ENCODE assay signal across 15 cellular contexts in the genomic region with DNA sequence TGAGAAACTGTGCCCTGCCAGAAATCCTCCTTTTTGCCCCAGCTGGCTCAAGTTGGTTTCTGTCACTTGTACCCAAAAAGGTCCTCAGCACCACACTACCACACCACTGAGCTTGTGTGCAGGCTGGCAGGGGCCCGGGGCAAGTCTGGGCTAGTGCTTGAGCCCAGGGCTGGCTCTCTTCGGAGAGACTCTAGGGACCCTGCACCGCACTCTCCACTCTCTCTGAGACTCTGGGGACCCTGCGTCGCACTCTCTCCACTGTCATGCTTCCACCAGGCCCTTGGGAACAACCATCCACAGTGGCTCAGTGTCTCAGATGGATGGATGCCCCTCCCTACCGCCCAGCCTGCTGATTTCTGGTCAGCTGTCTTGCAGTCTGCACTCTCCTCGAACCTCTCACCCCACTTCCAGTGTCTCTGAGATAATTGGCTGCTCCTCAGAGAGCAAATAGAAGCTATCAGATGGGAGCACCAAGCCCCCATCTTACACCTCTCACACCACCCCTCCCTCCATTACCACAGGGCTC. TPM values are rescaled to one million over a fixed set of nuclear protein-coding genes. Genes with fewer than 3 reads are reported as not detected.
DNase-seq lines count a peak whose midpoint lies in the region; ATAC-seq, FAIRE-seq and TF ChIP-seq lines count a peak whose summit lies in the region.
"Had no signal": no experiment of that assay in that cellular context is flagged by ENCODE, and none has a peak within 500 bp of the region (broad histone marks: within the 10 kb centered on the region; RNA-seq: fewer than 3 reads in every experiment).

No MANE protein-coding gene starts in this region.

- H2BK12ac ChIP-seq in neuronal stem cell (ENCODE audit: low read length): no peak overlapping the region

- no peak overlapping the region for H4K8ac ChIP-seq in neuronal stem cell (ENCODE audit: low read depth, low read length)

- H3K4me1 Mint-ChIP-seq in activated CD4-positive, alpha-beta T cell treated with anti-CD3 and anti-CD28 coated beads, Interleukin-2, amount 10 ng/mL, durations not matched to agents 24 days and 14 days: peaks cover 26% of the 10 kb centered on the region

- in situ Hi-C loops in GM12878 (cut with MboI): no loop called here

- FAIRE-seq in GM12878 (lab: Jason Lieb, UNC) (no peak), small intestine (lab: Jason Lieb, UNC) (no peak), RCC 7860 (lab: Jason Lieb, UNC) (no peak)

- POLR2A ChIA-PET in GM12878 (lab: Charles Lee): no interaction called here

- TF ChIP-seq EP300 in GM12878 (IDR thresholded peaks at IDR 0.05; ENCODE audit: borderline replicate concordance in 1 of 2, control insufficient read depth in 1 of 2, low read depth in 2 of 2, low read length in 2 of 2): no peak

- no peak overlapping the region for H3K27ac Mint-ChIP-seq in activated CD4-positive, alpha-beta T cell treated with anti-CD3 and anti-CD28 coated beads, Interleukin-2, amount 10 ng/mL, durations not matched to agents 24 days and 14 days

- H3K9ac ChIP-seq in GM12878 (ENCODE audit: control insufficient read depth, insufficient read depth, low read length) (no peak overlapping the region), neuronal stem cell (ENCODE audit: low read depth, low read length, poor library complexity) (no peak overlapping the region)
- H3K9ac ChIP-seq: SK-N-SH had no signal

- H3K36me3 ChIP-seq in GM12878 (ENCODE audit: control insufficient read depth in 2 of 2, insufficient read depth in 2 of 2, low read length in 1 of 2): 0 out of 4 replicates have a peak, but pooled peaks cover 0 to 4% of the 10 kb centered on the region in 2 experiments
- peaks cover 0 to 17% of the 10 kb centered on the region in 2 donors for H3K36me3 ChIP-seq in neuronal stem cell (replicated peaks in 1 of 2; ENCODE audit: control insufficient read depth in 2 of 2, insufficient read depth in 2 of 2, low read length in 2 of 2)
- H3K36me3 ChIP-seq in small intestine (ENCODE audit: control insufficient read depth in 2 of 2, insufficient read depth in 2 of 2, low read length in 2 of 2): no peaks in the 10 kb centered on the region
- H3K36me3 ChIP-seq: esophagus muscularis mucosa had no signal

- intact Hi-C loops in activated CD4-positive, alpha-beta T cell treated with anti-CD3 and anti-CD28 coated beads, Interleukin-2, amount 10 ng/mL, durations not matched to agents 24 days and 14 days (cut with micrococcal nuclease): no loop called here
- intact Hi-C loops in GM12878 (cut with micrococcal nuclease; ENCODE audit: unreplicated experiment): loop anchor here (10.0 kb wide), 1 partner anchor 232 kb away; a partner anchor contains a TSS

- peak overlapping the region; percentile 2 for H2BK120ac ChIP-seq in neuronal stem cell (ENCODE audit: low read depth, low read length)

- DNase-seq in activated CD4-positive, alpha-beta T cell treated with anti-CD3 and anti-CD28 coated beads, Interleukin-2, amount 10 ng/mL, durations not matched to agents 24 days and 14 days: no peak
- no peak for DNase-seq in activated CD4-positive, alpha-beta T cell treated with anti-CD3 and anti-CD28 coated beads, Interleukin-2, amount 50 U/mL, for 48 hours
- DNase-seq in NCI-H1436 (lab: John Stamatoyannopoulos, UW) (peak; percentile 89), GM12878 (ENCODE audit: low read depth, low spot score) (no peak), neuronal stem cell (ENCODE audit: low spot score) (no peak), small intestine (no peak), RCC 7860 (ENCODE audit: low spot score) (no peak)
- DNase-seq: hippocampal formation, NCI-H1930, SK-N-SH had no signal

- RAD21 ChIA-PET in GM12878 (lab: Charles Lee; ENCODE audit: unreplicated experiment): no interaction called here

- H4K20me1 ChIP-seq in GM12878 (ENCODE audit: control insufficient read depth, insufficient read depth): no peaks in the 10 kb centered on the region

- H3K4ac ChIP-seq in neuronal stem cell (ENCODE audit: low read length): no peak overlapping the region

- no peak overlapping the region for H3K27ac ChIP-seq in GM12878 (ENCODE audit: control insufficient read depth, insufficient read depth)
- H3K27ac ChIP-seq in neuronal stem cell (replicated peaks; ENCODE audit: low read length): no peak overlapping the region
- no peak overlapping the region for H3K27ac ChIP-seq in small intestine (ENCODE audit: low read depth in 1 of 2, low read length in 1 of 2)
- H3K27ac ChIP-seq: esophagus muscularis mucosa had no signal

- no peak overlapping the region for H4K91ac ChIP-seq in neuronal stem cell (ENCODE audit: low read depth, low read length, poor library complexity)

- no peak overlapping the region for H3K4me3 ChIP-seq in GM12878
- H3K4me3 ChIP-seq in neuronal stem cell (ENCODE audit: low read length in 2 of 2): no peak overlapping the region
- H3K4me3 ChIP-seq in small intestine (ENCODE audit: low read depth in 1 of 2, low read length in 2 of 2): no peak overlapping the region
- H3K4me3 ChIP-seq: esophagus muscularis mucosa, lung had no signal

- H3K4me2 ChIP-seq in GM12878 (ENCODE audit: control insufficient read depth, insufficient read depth): no peak overlapping the region
- H3K4me2 ChIP-seq in neuronal stem cell (ENCODE audit: insufficient read depth, low read length, poor library complexity, severe bottlenecking): no peak overlapping the region
- H3K4me2 ChIP-seq: SK-N-SH had no signal

- H3K79me2 ChIP-seq in GM12878 (ENCODE audit: control insufficient read depth, insufficient read depth, low read length): peaks cover 25% of the 10 kb centered on the region

- peak overlapping the region; percentile 43; the same call in 1 of the 2 replicates for H2AFZ ChIP-seq in GM12878 (ENCODE audit: control insufficient read depth, low read depth, low read length)
- H2AFZ ChIP-seq in neuronal stem cell (ENCODE audit: low read length): peak overlapping the region; percentile 25

- TF ChIP-seq CTCF in GM12878 (IDR thresholded peaks at IDR 0.05 in 2 of 3, conservative IDR thresholded peaks at IDR 0.05 in 1 of 3; ENCODE audit: control insufficient read depth in 2 of 3, extremely low read depth in 1 of 3, insufficient read depth in 1 of 3, low read depth in 3 of 3, low read length in 3 of 3): no peak

- no peak overlapping the region for H3K14ac ChIP-seq in neuronal stem cell (ENCODE audit: low read length)

- ATAC-seq in GM12878 (no peak), HG02973 (IDR thresholded peaks at IDR 0.05; ENCODE audit: unreplicated experiment) (no peak)

- peaks cover 9% of the 10 kb centered on the region for H3K36me3 Mint-ChIP-seq in activated CD4-positive, alpha-beta T cell treated with anti-CD3 and anti-CD28 coated beads, Interleukin-2, amount 10 ng/mL, durations not matched to agents 24 days and 14 days (ENCODE audit: low read depth)

- peaks cover 24% of the 10 kb centered on the region for H3K4me1 ChIP-seq in GM12878 (ENCODE audit: control insufficient read depth, insufficient read depth, low read length)
- peaks cover 10 to 12% of the 10 kb centered on the region in 2 donors for H3K4me1 ChIP-seq in neuronal stem cell (ENCODE audit: control insufficient read depth in 2 of 2, insufficient read depth in 1 of 2, low read depth in 1 of 2, low read length in 2 of 2)
- H3K4me1 ChIP-seq in small intestine (ENCODE audit: control insufficient read depth in 2 of 2, insufficient read depth in 1 of 2, low read depth in 1 of 2, low read length in 1 of 2): peaks cover 0 to 7% of the 10 kb centered on the region in 2 donors

- H2BK5ac ChIP-seq in neuronal stem cell (ENCODE audit: low read length): no peak overlapping the region

- peaks cover 0 to 3% of the 10 kb centered on the region in 2 experiments; a peak in 2 of 4 replicates for H3K27me3 ChIP-seq in GM12878 (replicated peaks in 1 of 2; ENCODE audit: control insufficient read depth in 2 of 2, insufficient read depth in 2 of 2, low read length in 1 of 2)
- H3K27me3 ChIP-seq in neuronal stem cell (ENCODE audit: control insufficient read depth in 3 of 3, insufficient read depth in 3 of 3, low read depth in 1 of 3, low read length in 3 of 3): peaks cover 3 to 24% (median 16%) of the 10 kb centered on the region in 3 experiments
- no peaks in the 10 kb centered on the region for H3K27me3 ChIP-seq in small intestine (ENCODE audit: control insufficient read depth in 2 of 2, insufficient read depth in 2 of 2, low read length in 2 of 2)

- H3K27me3 Mint-ChIP-seq in activated CD4-positive, alpha-beta T cell treated with anti-CD3 and anti-CD28 coated beads, Interleukin-2, amount 10 ng/mL, durations not matched to agents 24 days and 14 days: peaks cover 19% of the 10 kb centered on the region

- no TSS peak for BruUV-seq in GM12878 (replicated peaks; lab: Mats Ljungman, UMichigan)

- H3K79me1 ChIP-seq in neuronal stem cell (ENCODE audit: low read depth, low read length): peaks cover 24% of the 10 kb centered on the region

- 41% methylated on average over 7 of the region's 7 CpGs for WGBS in GM12878 (ENCODE audit: insufficient coverage, insufficient replicate concordance, low lambda C conversion rate, missing lambda C conversion rate)
- WGBS in neuronal stem cell (ENCODE audit: extremely low coverage in 2 of 2, insufficient read length in 2 of 2, insufficient replicate concordance in 1 of 2), 2 donors: no CpG with 5 or more reads among the region's 7 CpGs
- WGBS in small intestine, 3 donors: 77 to 84% (median 81%) methylated on average over 7 of the region's 7 CpGs

- H3K9me3 Mint-ChIP-seq in activated CD4-positive, alpha-beta T cell treated with anti-CD3 and anti-CD28 coated beads, Interleukin-2, amount 10 ng/mL, durations not matched to agents 24 days and 14 days: no peaks in the 10 kb centered on the region

- H3K9me3 ChIP-seq in GM12878 (replicated peaks; ENCODE audit: control insufficient read depth, insufficient read depth, low read length) (no peaks in the 10 kb centered on the region), neuronal stem cell (replicated peaks in 1 of 2; ENCODE audit: control insufficient read depth in 2 of 2, insufficient read depth in 1 of 2, low read depth in 1 of 2, low read length in 2 of 2) (peaks cover 2 to 4% of the 10 kb centered on the region in 2 donors), small intestine (ENCODE audit: control insufficient read depth, low read depth) (no peaks in the 10 kb centered on the region)
- H3K9me3 ChIP-seq: esophagus muscularis mucosa, SK-N-SH had no signal

- no peak overlapping the region for H3K18ac ChIP-seq in neuronal stem cell (ENCODE audit: low read length)

- no peak for TF ChIP-seq RAD21 in GM12878 (IDR thresholded peaks at IDR 0.05; ENCODE audit: insufficient read depth, low read depth, low read length)

- SMC1A ChIA-PET in GM12878 (lab: Charles Lee; ENCODE audit: uncharacterized antibody, unreplicated experiment): no interaction called here

- H2BK15ac ChIP-seq in neuronal stem cell (ENCODE audit: low read length): peak overlapping the region; percentile 75

- no peak for TF ChIP-seq POLR2A in GM12878 (IDR thresholded peaks at IDR 0.05; ENCODE audit: low read depth, low read length)

- CTCF ChIA-PET in GM12878 (lab: Yijun Ruan, JAX): no interaction called here

- peak overlapping the region; percentile 43 for H3K23ac ChIP-seq in neuronal stem cell (ENCODE audit: low read depth, low read length, poor library complexity)

- peak overlapping the region; percentile 74 for H2AK5ac ChIP-seq in neuronal stem cell (ENCODE audit: low read depth, low read length)

- peak overlapping the region; percentile 23 for H3K4me3 Mint-ChIP-seq in activated CD4-positive, alpha-beta T cell treated with anti-CD3 and anti-CD28 coated beads, Interleukin-2, amount 10 ng/mL, durations not matched to agents 24 days and 14 days

RNA-seq across cellular contexts. Expression of a gene that starts 2.0 kb away (rescaled TPM):
- total RNA-seq in activated CD4-positive, alpha-beta T cell treated with anti-CD3 and anti-CD28 coated beads, Interleukin-2, amount 10 ng/mL, durations not matched to agents 24 days and 14 days: 108 and 115 TPM in 2 replicates
- 103 and 115 TPM in 2 replicates for total RNA-seq in GM12878 (2013; cell fraction: nucleolus; rRNA removed)
- total RNA-seq in GM12878 (2014; rRNA removed) (42.7 and 48.0 TPM in 2 replicates), GM12878 (2014; rRNA removed; fragmentation: Illumina TruSeq; extraction: Trizol) (14.6 and 16.1 TPM in 2 replicates), GM12878 (2021) (77.9 and 95.0 TPM in 2 replicates)
- polyA plus RNA-seq in GM12878 (2011; ENCODE audit: low read depth): 12.7 TPM
- polyA plus RNA-seq in GM12878 (2011; rRNA removed) (11.1 and 19.5 TPM in 2 replicates), GM12878 (2014; fragmentation: Illumina TruSeq; extraction: Trizol) (1.2 and 7.4 TPM in 2 replicates), GM12878 (2014; fragmentation: Nextera tagmentation; extraction: Ambion mirVana) (1 to 10 TPM in 1 of 2 experiments, under 1 TPM in 1; 0.23 to 1.2 TPM), GM12878 (2014; rRNA removed) (42.2 and 47.5 TPM in 2 replicates), GM12878 (2016; fragmentation: Nextera tagmentation; extraction: Ambion mirVana) (10 to 100 TPM; 10.0 to 28.6 TPM), small intestine (10 to 100 TPM; 27.3 to 43.7 (median 38.0) TPM)
- 30.3 and 43.4 TPM in 2 replicates for polyA plus RNA-seq in GM12878 (2011; cell fraction: cytosol; rRNA removed)
- polyA plus RNA-seq in GM12878 (2011; cell fraction: nucleus; rRNA removed): 215 and 252 TPM in 2 replicates
- 25.9 and 33.5 TPM in 2 replicates for polyA plus RNA-seq in GM12878 (2012)
- polyA minus RNA-seq in GM12878 (2011; rRNA and poly(A)+ RNA removed): 46.5 and 73.5 TPM in 2 replicates
- polyA minus RNA-seq in GM12878 (2011; cell fraction: cytosol; rRNA and poly(A)+ RNA removed): 27.6 and 33.4 TPM in 2 replicates
- polyA minus RNA-seq in GM12878 (2011; cell fraction: nucleus; rRNA and poly(A)+ RNA removed): 76.3 and 127 TPM in 2 replicates
- 39.3 TPM for polyA plus RNA-seq in neuronal stem cell (2013, experiment 1 of 2)
- 38.7 TPM for polyA plus RNA-seq in neuronal stem cell (2013, experiment 2 of 2)

RNA-seq across cellular contexts. Expression of a gene that starts 4.5 kb away (rescaled TPM):
- 3.0 and 3.2 TPM in 2 replicates for total RNA-seq in activated CD4-positive, alpha-beta T cell treated with anti-CD3 and anti-CD28 coated beads, Interleukin-2, amount 10 ng/mL, durations not matched to agents 24 days and 14 days
- total RNA-seq in GM12878 (2013; cell fraction: nucleolus; rRNA removed): 0.69 and 0.75 TPM in 2 replicates
- total RNA-seq in GM12878 (2014; rRNA removed) (0.06 and 0.16 TPM in 2 replicates), GM12878 (2014; rRNA removed; fragmentation: Illumina TruSeq; extraction: Trizol) (0.04 TPM in 1 of 2 replicates, not detected in the other), GM12878 (2021) (0.31 and 0.48 TPM in 2 replicates)
- 0.67 TPM for polyA plus RNA-seq in GM12878 (2011; ENCODE audit: low read depth)
- polyA plus RNA-seq in GM12878 (2011; rRNA removed) (0.23 and 0.30 TPM in 2 replicates), GM12878 (2014; fragmentation: Illumina TruSeq; extraction: Trizol) (0.04 TPM in 1 of 2 replicates, not detected in the other), GM12878 (2014; fragmentation: Nextera tagmentation; extraction: Ambion mirVana) (under 1 TPM in 1 of 2 experiments, not detected in 1; 0.02 TPM), GM12878 (2014; rRNA removed) (0.14 and 0.33 TPM in 2 replicates), GM12878 (2016; fragmentation: Nextera tagmentation; extraction: Ambion mirVana) (under 1 TPM in 1 of 2 experiments, not detected in 1; 0.17 TPM), small intestine (10 to 100 TPM in 1 of 3 donors, 1 to 10 TPM in 2; 2.2 to 13.9 (median 3.5) TPM)
- 0.40 TPM in 2 replicates for polyA plus RNA-seq in GM12878 (2011; cell fraction: cytosol; rRNA removed)
- polyA plus RNA-seq in GM12878 (2011; cell fraction: nucleus; rRNA removed): 0.73 and 0.93 TPM in 2 replicates
- 1.5 and 1.9 TPM in 2 replicates for polyA plus RNA-seq in GM12878 (2012)
- 0.15 and 0.57 TPM in 2 replicates for polyA minus RNA-seq in GM12878 (2011; rRNA and poly(A)+ RNA removed)
- polyA minus RNA-seq in GM12878 (2011; cell fraction: cytosol; rRNA and poly(A)+ RNA removed): 0.42 and 0.67 TPM in 2 replicates
- 0.36 and 0.48 TPM in 2 replicates for polyA minus RNA-seq in GM12878 (2011; cell fraction: nucleus; rRNA and poly(A)+ RNA removed)
- polyA plus RNA-seq in neuronal stem cell (2013, experiment 1 of 2): 2.4 TPM
- 2.2 TPM for polyA plus RNA-seq in neuronal stem cell (2013, experiment 2 of 2)

RNA-seq across cellular contexts. Expression of a gene that starts 9.8 kb away (rescaled TPM):
- 0.21 and 0.40 TPM in 2 replicates for total RNA-seq in activated CD4-positive, alpha-beta T cell treated with anti-CD3 and anti-CD28 coated beads, Interleukin-2, amount 10 ng/mL, durations not matched to agents 24 days and 14 days
- 0.65 TPM in 1 of 2 replicates, not detected in the other for total RNA-seq in GM12878 (2013; cell fraction: nucleolus; rRNA removed)
- total RNA-seq in GM12878 (2014; rRNA removed): not detected in 2 replicates
- total RNA-seq in GM12878 (2014; rRNA removed; fragmentation: Illumina TruSeq; extraction: Trizol): not detected in 2 replicates
- total RNA-seq in GM12878 (2021): not detected in 2 replicates
- polyA plus RNA-seq in GM12878 (2011; ENCODE audit: low read depth): not detected
- polyA plus RNA-seq in GM12878 (2011; rRNA removed): 0.13 and 0.31 TPM in 2 replicates
- polyA plus RNA-seq in GM12878 (2011; cell fraction: cytosol; rRNA removed): 0.12 and 0.64 TPM in 2 replicates
- polyA plus RNA-seq in GM12878 (2011; cell fraction: nucleus; rRNA removed): 1.4 and 2.2 TPM in 2 replicates
- polyA plus RNA-seq in GM12878 (2012): not detected in 2 replicates
- polyA plus RNA-seq in GM12878 (2014; fragmentation: Illumina TruSeq; extraction: Trizol): 0.10 TPM in 1 of 2 replicates, not detected in the other
- polyA plus RNA-seq in GM12878 (2014; fragmentation: Nextera tagmentation; extraction: Ambion mirVana): not detected
- polyA plus RNA-seq in GM12878 (2014; rRNA removed): 0.36 TPM in 1 of 2 replicates, not detected in the other
- polyA plus RNA-seq in GM12878 (2016; fragmentation: Nextera tagmentation; extraction: Ambion mirVana): not detected
- 0.41 TPM in 1 of 2 replicates, not detected in the other for polyA minus RNA-seq in GM12878 (2011; rRNA and poly(A)+ RNA removed)
- not detected in 2 replicates for polyA minus RNA-seq in GM12878 (2011; cell fraction: cytosol; rRNA and poly(A)+ RNA removed)
- not detected in 2 replicates for polyA minus RNA-seq in GM12878 (2011; cell fraction: nucleus; rRNA and poly(A)+ RNA removed)
- 0.33 TPM for polyA plus RNA-seq in neuronal stem cell (2013, experiment 1 of 2)
- polyA plus RNA-seq in neuronal stem cell (2013, experiment 2 of 2): 0.26 TPM
- polyA plus RNA-seq in small intestine: under 1 TPM in 1 of 3 donors, not detected in 2; 0.28 TPM
- total RNA-seq: esophagus muscularis mucosa, lung, posterior vena cava, ureter had no signal

RNA-seq across cellular contexts. Expression of a gene that starts 30.6 kb away (rescaled TPM):
- 78.4 and 79.2 TPM in 2 replicates for total RNA-seq in activated CD4-positive, alpha-beta T cell treated with anti-CD3 and anti-CD28 coated beads, Interleukin-2, amount 10 ng/mL, durations not matched to agents 24 days and 14 days
- total RNA-seq in GM12878 (2013; cell fraction: nucleolus; rRNA removed): 34.3 and 36.8 TPM in 2 replicates
- 32.2 and 34.9 TPM in 2 replicates for total RNA-seq in GM12878 (2014; rRNA removed)
- total RNA-seq in GM12878 (2014; rRNA removed; fragmentation: Illumina TruSeq; extraction: Trizol): 5.5 and 5.7 TPM in 2 replicates
- 54.7 and 57.5 TPM in 2 replicates for total RNA-seq in GM12878 (2021)
- 10.2 TPM for polyA plus RNA-seq in GM12878 (2011; ENCODE audit: low read depth)
- 2.3 and 7.6 TPM in 2 replicates for polyA plus RNA-seq in GM12878 (2011; rRNA removed)
- 15.1 and 25.7 TPM in 2 replicates for polyA plus RNA-seq in GM12878 (2011; cell fraction: cytosol; rRNA removed)
- polyA plus RNA-seq in GM12878 (2011; cell fraction: nucleus; rRNA removed): 221 and 276 TPM in 2 replicates
- 30.4 and 36.1 TPM in 2 replicates for polyA plus RNA-seq in GM12878 (2012)
- polyA plus RNA-seq in GM12878 (2014; fragmentation: Illumina TruSeq; extraction: Trizol): 0.44 and 3.4 TPM in 2 replicates
- under 1 TPM; 0.08 to 0.55 TPM for polyA plus RNA-seq in GM12878 (2014; fragmentation: Nextera tagmentation; extraction: Ambion mirVana)
- polyA plus RNA-seq in GM12878 (2014; rRNA removed): 49.4 and 61.2 TPM in 2 replicates
- 10 to 100 TPM; 36.2 to 39.5 TPM for polyA plus RNA-seq in GM12878 (2016; fragmentation: Nextera tagmentation; extraction: Ambion mirVana)
- 9.9 and 19.8 TPM in 2 replicates for polyA minus RNA-seq in GM12878 (2011; rRNA and poly(A)+ RNA removed)
- polyA minus RNA-seq in GM12878 (2011; cell fraction: cytosol; rRNA and poly(A)+ RNA removed): 12.6 and 15.1 TPM in 2 replicates
- polyA minus RNA-seq in GM12878 (2011; cell fraction: nucleus; rRNA and poly(A)+ RNA removed): 37.8 and 63.0 TPM in 2 replicates
- 29.8 TPM for polyA plus RNA-seq in neuronal stem cell (2013, experiment 1 of 2)
- 30.2 TPM for polyA plus RNA-seq in neuronal stem cell (2013, experiment 2 of 2)
- 10 to 100 TPM; 37.8 to 52.8 (median 51.2) TPM for polyA plus RNA-seq in small intestine

RNA-seq across cellular contexts. Expression of a gene that starts 31.1 kb away (rescaled TPM):
- total RNA-seq in activated CD4-positive, alpha-beta T cell treated with anti-CD3 and anti-CD28 coated beads, Interleukin-2, amount 10 ng/mL, durations not matched to agents 24 days and 14 days: 131 and 133 TPM in 2 replicates
- 43.3 and 47.4 TPM in 2 replicates for total RNA-seq in GM12878 (2013; cell fraction: nucleolus; rRNA removed)
- total RNA-seq in GM12878 (2014; rRNA removed) (78.5 and 86.1 TPM in 2 replicates), GM12878 (2014; rRNA removed; fragmentation: Illumina TruSeq; extraction: Trizol) (33.9 and 39.4 TPM in 2 replicates), GM12878 (2021) (99.8 and 110 TPM in 2 replicates)
- polyA plus RNA-seq in GM12878 (2011; ENCODE audit: low read depth): 19.5 TPM
- polyA plus RNA-seq in GM12878 (2011; rRNA removed) (18.4 and 31.9 TPM in 2 replicates), GM12878 (2014; fragmentation: Illumina TruSeq; extraction: Trizol) (22.7 and 36.9 TPM in 2 replicates), GM12878 (2014; fragmentation: Nextera tagmentation; extraction: Ambion mirVana) (10 to 100 TPM in 1 of 2 experiments, 1 to 10 TPM in 1; 5.0 to 16.9 TPM), GM12878 (2014; rRNA removed) (80.3 and 84.2 TPM in 2 replicates), GM12878 (2016; fragmentation: Nextera tagmentation; extraction: Ambion mirVana) (10 to 100 TPM; 81.7 to 85.8 TPM), small intestine (10 to 100 TPM; 39.4 to 45.9 (median 40.3) TPM)
- 52.9 and 83.1 TPM in 2 replicates for polyA plus RNA-seq in GM12878 (2011; cell fraction: cytosol; rRNA removed)
- 135 and 170 TPM in 2 replicates for polyA plus RNA-seq in GM12878 (2011; cell fraction: nucleus; rRNA removed)
- 46.8 and 48.7 TPM in 2 replicates for polyA plus RNA-seq in GM12878 (2012)
- 26.8 and 64.7 TPM in 2 replicates for polyA minus RNA-seq in GM12878 (2011; rRNA and poly(A)+ RNA removed)
- 31.8 and 32.3 TPM in 2 replicates for polyA minus RNA-seq in GM12878 (2011; cell fraction: cytosol; rRNA and poly(A)+ RNA removed)
- polyA minus RNA-seq in GM12878 (2011; cell fraction: nucleus; rRNA and poly(A)+ RNA removed): 26.2 and 40.9 TPM in 2 replicates
- polyA plus RNA-seq in neuronal stem cell (2013, experiment 1 of 2): 29.6 TPM
- polyA plus RNA-seq in neuronal stem cell (2013, experiment 2 of 2): 27.7 TPM
